12 cellular contexts compared by ENCODE assay signal in genomic region chr15:90036343-90036742, GRCh38. TPM values are rescaled to one million over a fixed set of nuclear protein-coding genes. Genes with fewer than 3 reads are reported as not detected.
A peak's percentile ranks its signal among the peaks of the same experiment; 100 is the strongest.
DNase-seq lines count a peak whose midpoint lies in the region; ATAC-seq and TF ChIP-seq lines count a peak whose summit lies in the region.
"Had no signal": no experiment of that assay in that cellular context is flagged by ENCODE, and none has a peak within 500 bp of the region (broad histone marks: within the 10 kb centered on the region; RNA-seq: fewer than 3 reads in every experiment).

No MANE protein-coding gene starts in this region.

- POLR2A ChIA-PET in naive thymus-derived CD4-positive, alpha-beta T cell (lab: Charles Lee) = interaction anchor here (0.7 to 1.1 kb wide), 2 partner anchors 11 to 23 kb away, joined by 3 read pairs; no protein-coding TSS in a partner anchor
- POLR2A ChIA-PET in MCF 10A (lab: Yijun Ruan, JAX) = interaction anchor here (0.6 to 4.0 kb wide), 5 partner anchors 13 to 895 kb away, joined by 3 to 22 read pairs (median 5); no protein-coding TSS in a partner anchor

- H3K27me3 Mint-ChIP-seq in brain (peaks cover under 1% of the 10 kb centered on the region), MCF 10A (ENCODE audit: insufficient read depth, unreplicated experiment) (no peaks in the 10 kb centered on the region)
- H3K27me3 Mint-ChIP-seq in naive thymus-derived CD4-positive, alpha-beta T cell = no peaks in the 10 kb centered on the region

- CTCF ChIA-PET in naive thymus-derived CD4-positive, alpha-beta T cell (lab: Charles Lee) = no interaction called here
- CTCF ChIA-PET in MCF 10A (lab: Yijun Ruan, JAX) = interaction anchor here (0.5 to 1.0 kb wide), 3 partner anchors 39 to 138 kb away, joined by 3 read pairs; no protein-coding TSS in a partner anchor

- H3K36me3 Mint-ChIP-seq in brain = no peaks in the 10 kb centered on the region
- H3K36me3 Mint-ChIP-seq in naive thymus-derived CD4-positive, alpha-beta T cell = peaks cover 0 to 5% (median 0%) of the 10 kb centered on the region in 5 donors
- peaks cover 18% of the 10 kb centered on the region for H3K36me3 Mint-ChIP-seq in MCF 10A (ENCODE audit: insufficient read depth, unreplicated experiment)

- no peaks in the 10 kb centered on the region for H3K36me3 ChIP-seq in naive thymus-derived CD4-positive, alpha-beta T cell (ENCODE audit: control insufficient read depth in 2 of 3, insufficient read depth in 3 of 3, low read length in 3 of 3)
- H3K36me3 ChIP-seq in transverse colon = no peaks in the 10 kb centered on the region
- H3K36me3 ChIP-seq: pancreas had no signal

- 90% methylated on average over 9 of the region's 9 CpGs; no CpG with 5 or more reads in 1 of the 2 donors for WGBS in transverse colon (ENCODE audit: low coverage in 1 of 2), 2 donors

- ATAC-seq in Right ventricle myocardium superior (ENCODE audit: poor library complexity) = no peak
- ATAC-seq in left cardiac atrium = no peak
- no peak for ATAC-seq in naive thymus-derived CD4-positive, alpha-beta T cell
- ATAC-seq: body of pancreas had no signal

- H3K4me3 Mint-ChIP-seq in brain (peak overlapping the region in 2 of 5 experiments; percentile 12 to 30), MCF 10A (ENCODE audit: unreplicated experiment) (no peak overlapping the region)
- H3K4me3 Mint-ChIP-seq in naive thymus-derived CD4-positive, alpha-beta T cell = peak overlapping the region in 8 of 10 donors; percentile 7 to 55 (median 38)

- H3K4me3 ChIP-seq in naive thymus-derived CD4-positive, alpha-beta T cell (ENCODE audit: low read length) = no peak overlapping the region
- H3K4me3 ChIP-seq in transverse colon = no peak overlapping the region
- H3K4me3 ChIP-seq: body of pancreas, pancreas had no signal

- H3K9me3 Mint-ChIP-seq in brain (no peaks in the 10 kb centered on the region), MCF 10A (ENCODE audit: unreplicated experiment) (no peaks in the 10 kb centered on the region)
- H3K9me3 Mint-ChIP-seq in naive thymus-derived CD4-positive, alpha-beta T cell = peaks cover 0 to 2% (median 0%) of the 10 kb centered on the region in 11 donors

- H3K4me1 Mint-ChIP-seq in brain (peaks cover 85% of the 10 kb centered on the region), MCF 10A (ENCODE audit: insufficient read depth, unreplicated experiment) (peaks cover 62% of the 10 kb centered on the region)
- H3K4me1 Mint-ChIP-seq in naive thymus-derived CD4-positive, alpha-beta T cell = peaks cover 49 to 85% (median 71%) of the 10 kb centered on the region in 7 donors

- in situ Hi-C loops in transverse colon (cut with MboI; ENCODE audit: low pct_ligation_motif_present in 1 of 4, low pct_unique_long_range_greater_than_20kb in 1 of 4, low sequenced_read_pairs in 3 of 4) = no loop called here

- no TSS peak for BruUV-seq in MCF 10A (replicated peaks; lab: Mats Ljungman, UMichigan)

- peak overlapping the region in 4 of 5 experiments; percentile 7 to 86 (median 66) for H3K27ac Mint-ChIP-seq in brain
- H3K27ac Mint-ChIP-seq in naive thymus-derived CD4-positive, alpha-beta T cell = peak overlapping the region in 4 of 9 donors; percentile 48 to 85 (median 80)
- H3K27ac Mint-ChIP-seq in MCF 10A (ENCODE audit: low read depth, unreplicated experiment) = no peak overlapping the region

- intact Hi-C loops in Right ventricle myocardium superior (cut with DNase I) (no loop called here), left cardiac atrium (cut with DNase I) (no loop called here), transverse colon (cut with DNase I; ENCODE audit: low total_unique reads) (no loop called here), MCF 10A (cut with micrococcal nuclease) (no loop called here)
- intact Hi-C loops in naive thymus-derived CD4-positive, alpha-beta T cell (cut with micrococcal nuclease) = loop anchor here in 1 of 2 donors (5.0 kb wide), 1 partner anchor 34 kb away; the partner anchor contains the start of gene ZNF710

- DNase-seq in Right ventricle myocardium superior = peak; percentile 16
- DNase-seq in left cardiac atrium = no peak
- DNase-seq in naive thymus-derived CD4-positive, alpha-beta T cell = no peak
- DNase-seq in transverse colon = peak; percentile 9
- no peak for DNase-seq in NCI-H2107 treated with DMSO at 0.1 percent for 48 hours (lab: John Stamatoyannopoulos, UW; ENCODE audit: unreplicated experiment)
- DNase-seq in NCI-H2196 (lab: John Stamatoyannopoulos, UW; ENCODE audit: unreplicated experiment) = no peak
- DNase-seq in MCF 10A (ENCODE audit: unreplicated experiment) = no peak
- DNase-seq: NCI-H1436 treated with DMSO at 0.1 percent for 48 hours; stimulated activated CD4-positive, alpha-beta T cell treated with anti-CD3 and anti-CD28 coated beads, Interleukin-4, amount 100 ng/mL, for 1 hour had no signal

- no peak overlapping the region for H3K27ac ChIP-seq in naive thymus-derived CD4-positive, alpha-beta T cell (ENCODE audit: low read depth, low read length)
- peak overlapping the region in 3 of 4 donors; percentile 81 to 90 (median 88) for H3K27ac ChIP-seq in transverse colon

- no peaks in the 10 kb centered on the region for H3K9me3 ChIP-seq in naive thymus-derived CD4-positive, alpha-beta T cell (ENCODE audit: control insufficient read depth in 2 of 3, low read length in 3 of 3)
- no peaks in the 10 kb centered on the region for H3K9me3 ChIP-seq in transverse colon
- H3K9me3 ChIP-seq: body of pancreas, pancreas had no signal

- TF ChIP-seq POLR2A in transverse colon (IDR thresholded peaks at IDR 0.05) = no peak

- TF ChIP-seq EP300 in transverse colon (IDR thresholded peaks at IDR 0.05; ENCODE audit: low read depth) = no peak

- TF ChIP-seq CTCF in brain (conservative IDR thresholded peaks at IDR 0.05) (no peak), transverse colon (IDR thresholded peaks at IDR 0.05) (no peak), MCF 10A (IDR thresholded peaks at IDR 0.05; ENCODE audit: unreplicated experiment) (no peak)

- peaks cover 32 to 35% of the 10 kb centered on the region in 2 donors for H3K4me1 ChIP-seq in naive thymus-derived CD4-positive, alpha-beta T cell (ENCODE audit: control insufficient read depth in 2 of 2, insufficient read depth in 2 of 2, low read length in 2 of 2)
- H3K4me1 ChIP-seq in transverse colon = peaks cover 28 to 85% (median 66%) of the 10 kb centered on the region in 4 donors

- H3K27me3 ChIP-seq in naive thymus-derived CD4-positive, alpha-beta T cell (ENCODE audit: control insufficient read depth in 2 of 2, insufficient read depth in 2 of 2, low read length in 2 of 2) = no peaks in the 10 kb centered on the region
- H3K27me3 ChIP-seq in transverse colon = no peaks in the 10 kb centered on the region
- H3K27me3 ChIP-seq: body of pancreas, pancreas had no signal

RNA-seq across cellular contexts. Expression of gene ZNF710, which starts 35.2 kb away (rescaled TPM):
- total RNA-seq in Right ventricle myocardium superior (4.9 TPM), left cardiac atrium (1 to 10 TPM; 6.7 to 7.0 TPM), transverse colon (10 to 100 TPM; 27.3 to 43.4 (median 35.6) TPM), MCF 10A (2022) (27.3 and 32.2 TPM in 2 replicates)
- polyA plus RNA-seq in brain (ENCODE audit: insufficient read depth, low read depth, low replicate concordance) = 8.6 TPM
- total RNA-seq in naive thymus-derived CD4-positive, alpha-beta T cell = 10 to 100 TPM in 4 of 5 experiments, 1 to 10 TPM in 1; 7.3 to 28.8 (median 21.8) TPM
- polyA plus RNA-seq in naive thymus-derived CD4-positive, alpha-beta T cell = 1 to 10 TPM in 1 of 2 donors, under 1 TPM in 1; 0.77 to 2.7 TPM

Comparison
In these comparisons a context has a peak if more than half of its experiments do, and no peak if none do; other contexts are left out.
1. DNase-seq: peak in Right ventricle myocardium superior (single experiment) and transverse colon (single experiment); none in left cardiac atrium (single experiment), naive thymus-derived CD4-positive, alpha-beta T cell (0 of 9), NCI-H2107 treated with DMSO at 0.1 percent for 48 hours (single experiment), NCI-H2196 (single experiment) and MCF 10A (single experiment).